ENCODE assay signal across 8 cellular contexts in genomic region chr2:64606495-64607363, GRCh38. TPM values are rescaled to one million over a fixed set of nuclear protein-coding genes. Genes with fewer than 3 reads are reported as not detected.
A peak's percentile ranks its signal among the peaks of the same experiment; 100 is the strongest.
DNase-seq lines count a peak whose midpoint lies in the region; ATAC-seq, FAIRE-seq and TF ChIP-seq lines count a peak whose summit lies in the region.

No MANE protein-coding gene starts in this region.

- WGBS in pancreas, 2 donors: 71 to 75% methylated on average over 21 of the region's 21 CpGs

- H3K27ac ChIP-seq in pancreas: peak overlapping the region in 2 of 4 donors; percentile 55 to 64
- peak overlapping the region in 1 of 2 donors; percentile 23 for H3K27ac ChIP-seq in tibial artery

- DNase-seq in GF-D8 (lab: John Stamatoyannopoulos, UW): peak; percentile 24
- peak; percentile 56 for DNase-seq in MG63
- peak; percentile 60 for DNase-seq in activated T-cell treated with anti-CD3 and anti-CD28 coated beads for 1 hour (ENCODE audit: low read depth)
- DNase-seq in fibroblast of pulmonary artery (ENCODE audit: low read depth): peak; percentile 66
- peak; percentile 65 to 81 (median 72) for DNase-seq in pancreas
- DNase-seq in tibial artery: peak; percentile 92 to 95
- DNase-seq in foreskin melanocyte: no peak

- TF ChIP-seq CTCF in fibroblast of pulmonary artery (IDR thresholded peaks at IDR 0.05; ENCODE audit: low read length, missing control alignments) (no peak), pancreas (IDR thresholded peaks at IDR 0.05) (no peak), tibial artery (IDR thresholded peaks at IDR 0.05) (no peak)

- FAIRE-seq in pancreas (lab: Jason Lieb, UNC): no peak

- peak; percentile 83 for ATAC-seq in GM21786 (IDR thresholded peaks at IDR 0.05; ENCODE audit: unreplicated experiment)
- peak; percentile 72 to 79 (median 76) for ATAC-seq in pancreas

- intact Hi-C loops in pancreas (cut with DNase I) (no loop called here), tibial artery (cut with DNase I; ENCODE audit: low total_unique reads) (no loop called here)

- H3K4me1 ChIP-seq in pancreas (peaks cover 0 to 15% (median 7%) of the 10 kb centered on the region in 3 donors), tibial artery (peaks cover 0 to 28% (median 15%) of the 10 kb centered on the region in 4 donors)

- H3K27me3 ChIP-seq in MG63 (no peaks in the 10 kb centered on the region), pancreas (no peaks in the 10 kb centered on the region), tibial artery (no peaks in the 10 kb centered on the region)

- no peaks in the 10 kb centered on the region for H3K9me3 ChIP-seq in MG63
- no peaks in the 10 kb centered on the region for H3K9me3 ChIP-seq in pancreas
- no peaks in the 10 kb centered on the region for H3K9me3 ChIP-seq in tibial artery

- H3K4me3 ChIP-seq in MG63: no peak overlapping the region
- H3K4me3 ChIP-seq in fibroblast of pulmonary artery (replicated peaks; ENCODE audit: low read depth, low read length): no peak overlapping the region
- H3K4me3 ChIP-seq in pancreas: no peak overlapping the region
- peak overlapping the region; percentile 17 to 29 for H3K4me3 ChIP-seq in tibial artery

- no peaks in the 10 kb centered on the region for H3K36me3 ChIP-seq in MG63
- no peaks in the 10 kb centered on the region for H3K36me3 ChIP-seq in pancreas
- no peaks in the 10 kb centered on the region for H3K36me3 ChIP-seq in tibial artery

RNA-seq across cellular contexts. Expression of gene SERTAD2, which starts 47.0 kb away (rescaled TPM):
- 9.4 and 11.6 TPM in 2 replicates for total RNA-seq in MG63 (2014; rRNA removed; shearing (Covaris generic); ENCODE audit: low replicate concordance)
- 1 to 10 TPM; 3.1 to 9.4 (median 4.7) TPM for total RNA-seq in pancreas
- 1 to 10 TPM; 2.2 to 3.2 TPM for polyA plus RNA-seq in pancreas

Comparison
In these comparisons a context has a peak if more than half of its experiments do, and no peak if none do; other contexts are left out.
1. H3K4me3 ChIP-seq: peak in tibial artery (2 of 2); none in MG63 (single experiment), fibroblast of pulmonary artery (single experiment) and pancreas (0 of 4).